Comparison of ENCODE assay signal across 7 cellular contexts in the genomic region with DNA sequence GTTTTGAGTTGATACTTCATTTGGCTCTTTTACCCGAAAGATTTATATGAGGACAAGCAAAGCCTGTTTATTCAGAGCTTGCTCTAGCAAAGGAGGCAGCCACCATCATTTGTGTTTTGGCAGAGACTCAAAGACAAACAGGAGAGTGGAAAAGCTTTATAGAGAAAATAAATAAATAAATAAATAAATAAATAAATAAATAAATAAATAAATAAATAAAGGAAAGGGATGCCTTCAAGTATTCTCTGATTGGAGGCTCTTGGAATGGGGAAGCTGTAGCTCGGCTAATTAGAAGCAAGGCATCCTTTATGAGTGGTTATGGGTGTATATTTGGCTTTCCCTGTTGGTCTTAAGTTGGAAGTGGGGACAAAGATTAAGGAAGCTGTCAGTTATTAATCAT.
"Had no signal": no experiment of that assay in that cellular context is flagged by ENCODE, and none has a peak within 500 bp of the region (broad histone marks: within the 10 kb centered on the region; RNA-seq: fewer than 3 reads in every experiment).

No MANE protein-coding gene starts in this region.

- H3K27ac ChIP-seq: HL-60, KMS-11 had no signal

- DNase-seq: IMR-90, KBM-7, KG1 had no signal

- ATAC-seq: K562 had no signal

- H3K4me3 ChIP-seq: K562 had no signal

- H3K9ac ChIP-seq: KMS-11 had no signal

- FAIRE-seq: HTR-8/SVneo, K562 had no signal

- H3K4me2 ChIP-seq: KMS-11 had no signal
